In genomic region chr15:77039217-77039533, GRCh38 we compare ENCODE assay signal across 25 cellular contexts. TPM values are rescaled to one million over a fixed set of nuclear protein-coding genes. Genes with fewer than 3 reads are reported as not detected.
"Had no signal": no experiment of that assay in that cellular context is flagged by ENCODE, and none has a peak within 500 bp of the region (broad histone marks: within the 10 kb centered on the region; RNA-seq: fewer than 3 reads in every experiment).

No MANE protein-coding gene starts in this region.

- H3K27ac Mint-ChIP-seq: activated naive CD8-positive, alpha-beta T cell; progenitor cell of endocrine pancreas had no signal

- ATAC-seq: activated CD8-positive, alpha-beta T cell treated with anti-CD3 and anti-CD28 coated beads, Interleukin-2, amount 10 ng/mL, durations not matched to agents 7 days and 5 days; foreskin keratinocyte; left lobe of liver; SK-N-SH treated with all-trans-retinoic acid at 6 μM for 48 hours; stimulated activated naive CD8-positive, alpha-beta T cell treated with anti-CD3 and anti-CD28 coated beads, Interleukin-15, Interleukin-2, amounts not matched to agents 100 U/mL and 50 U/mL, for 24 hours had no signal

- H3K27me3 ChIP-seq: adrenal gland, ascending aorta, brain microvascular endothelial cell, foreskin keratinocyte, hepatocyte, thyroid gland had no signal

- H3K27me3 Mint-ChIP-seq: activated naive CD8-positive, alpha-beta T cell; progenitor cell of endocrine pancreas had no signal

- H3K4me3 Mint-ChIP-seq: activated naive CD8-positive, alpha-beta T cell had no signal

- H3K4me2 ChIP-seq: hepatocyte had no signal

- H3K4me3 ChIP-seq: adrenal gland, ascending aorta, hepatocyte, lung, thyroid gland had no signal

- H3K27ac ChIP-seq: adrenal gland, ascending aorta, brain microvascular endothelial cell, foreskin keratinocyte, hepatocyte, thyroid gland had no signal

- H3K4me1 ChIP-seq: adrenal gland, ascending aorta, foreskin keratinocyte, thyroid gland had no signal

- H2AFZ ChIP-seq: hepatocyte had no signal

- H3K79me2 ChIP-seq: hepatocyte had no signal

- H3K9me3 ChIP-seq: adrenal gland, ascending aorta, thyroid gland had no signal

- DNase-seq: activated CD4-positive, alpha-beta T cell treated with anti-CD3 and anti-CD28 coated beads, Interleukin-2, amount 50 U/mL, for 1 hour; activated CD4-positive, CD25-positive, alpha-beta regulatory T cell; activated CD8-positive, alpha-beta T cell treated with anti-CD3 and anti-CD28 coated beads, Interleukin-2, amount 10 ng/mL, durations not matched to agents 7 days and 5 days; activated effector memory CD4-positive, alpha-beta T cell treated with anti-CD3 and anti-CD28 coated beads, Interleukin-2, amount 50 U/mL, for 16 hours; adrenal gland; brain microvascular endothelial cell; central memory CD4-positive, alpha-beta T cell; dermis blood vessel endothelial cell; effector CD8-positive, alpha-beta T cell; foreskin keratinocyte; glutamatergic neuron; immature natural killer cell; stimulated activated CD4-positive, alpha-beta T cell treated with anti-CD3 and anti-CD28 coated beads, Interleukin-4, amount 100 ng/mL, for 24 hours; stimulated activated naive CD8-positive, alpha-beta T cell treated with anti-CD3 and anti-CD28 coated beads, Interleukin-15, Interleukin-2, amounts not matched to agents 100 U/mL and 50 U/mL, for 24 hours; substantia nigra; thyroid gland had no signal

RNA-seq across cellular contexts. Expression of gene PSTPIP1, which starts 44.2 kb away (rescaled TPM):
- total RNA-seq: hepatocyte, kidney epithelial cell, osteoblast, progenitor cell of endocrine pancreas had no signal
- polyA plus RNA-seq: hepatocyte had no signal
